In the genomic region with DNA sequence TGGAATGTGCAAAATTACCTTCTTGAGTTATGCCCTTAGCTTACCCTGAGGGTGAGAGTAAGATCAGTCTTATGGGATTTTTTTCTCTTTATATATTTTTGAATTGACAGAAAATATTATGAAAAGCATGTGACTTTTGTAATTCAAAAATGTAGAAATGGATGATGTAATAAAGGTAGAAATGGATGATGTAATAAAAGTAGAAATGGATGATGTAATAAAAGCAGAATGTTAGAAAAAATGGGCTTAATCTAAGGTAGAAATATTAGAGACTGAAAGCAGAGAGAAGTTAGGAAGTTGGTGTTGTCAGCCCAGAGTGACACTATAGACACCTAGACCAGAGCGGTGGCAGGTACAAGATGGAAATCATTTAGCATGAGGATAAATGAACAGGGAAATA, we compare ENCODE assay signal across 33 cellular contexts.
"Had no signal": no experiment of that assay in that cellular context is flagged by ENCODE, and none has a peak within 500 bp of the region (broad histone marks: within the 10 kb centered on the region; RNA-seq: fewer than 3 reads in every experiment).

No MANE protein-coding gene starts in this region.

- H3K4me3 ChIP-seq: adrenal gland, ascending aorta, cardiac muscle cell had no signal

- H3K4me1 ChIP-seq: adrenal gland had no signal

- ATAC-seq: activated CD8-positive, alpha-beta T cell treated with anti-CD3 and anti-CD28 coated beads for 36 hours; activated naive CD4-positive, alpha-beta T cell treated with anti-CD3 and anti-CD28 coated beads, Interleukin-2, amount 50 U/mL, for 72 hours; activated T-cell treated with anti-CD3 and anti-CD28 coated beads, Interleukin-2, amount 50 U/mL, for 4 hours; activated T-cell treated with anti-CD3 and anti-CD28 coated beads, Interleukin-2, amount 50 U/mL, for 72 hours; activated T-helper 17 cell treated with anti-CD3 and anti-CD28 coated beads, Interleukin-2, amount 50 U/mL, for 72 hours had no signal

- H3K27me3 ChIP-seq: adrenal gland, ascending aorta, cardiac muscle cell had no signal

- FAIRE-seq: bronchial epithelial cell, TTC549 had no signal

- H3K27ac ChIP-seq: adrenal gland, ascending aorta, cardiac muscle cell, VCaP had no signal

- H3K9me3 ChIP-seq: adrenal gland, ascending aorta had no signal

- H3K36me3 ChIP-seq: adrenal gland, ascending aorta, cardiac muscle cell had no signal

- DNase-seq: activated B cell treated with CpG ODN at 0.5 μM for 24 hours; activated CD4-positive, alpha-beta memory T cell treated with anti-CD3 and anti-CD28 coated beads for 36 hours; activated CD4-positive, alpha-beta T cell treated with anti-CD3 and anti-CD28 coated beads for 4 hours; activated CD4-positive, alpha-beta T cell treated with anti-CD3 and anti-CD28 coated beads, Interleukin-2, amount 10 ng/mL, durations not matched to agents 24 days and 14 days; activated CD4-positive, alpha-beta T cell treated with anti-CD3 and anti-CD28 coated beads, Interleukin-2, amount 50 U/mL, for 1 hour; activated CD4-positive, alpha-beta T cell treated with anti-CD3 and anti-CD28 coated beads, Interleukin-2, amount 50 U/mL, for 4 hours; activated CD4-positive, CD25-positive, alpha-beta regulatory T cell treated with anti-CD3 and anti-CD28 coated beads, Interleukin-2, amount 50 U/mL, for 72 hours; activated CD8-positive, alpha-beta memory T cell treated with anti-CD3 and anti-CD28 coated beads, Interleukin-2, amount 50 U/mL, for 4 hours; activated CD8-positive, alpha-beta T cell treated with anti-CD3 and anti-CD28 coated beads for 36 hours; activated effector memory CD4-positive, alpha-beta T cell treated with anti-CD3 and anti-CD28 coated beads, Interleukin-2, amount 50 U/mL, for 16 hours; activated gamma-delta T cell treated with Interleukin-2 at 50 U/mL for 16 hours; activated naive CD4-positive, alpha-beta T cell; activated naive CD4-positive, alpha-beta T cell treated with anti-CD3 and anti-CD28 coated beads for 36 hours; activated naive CD4-positive, alpha-beta T cell treated with anti-CD3 and anti-CD28 coated beads, Interleukin-2, amount 50 U/mL, for 16 hours; activated naive CD8-positive, alpha-beta T cell treated with anti-CD3 and anti-CD28 coated beads for 36 hours; activated T-cell treated with anti-CD3 and anti-CD28 coated beads for 4 hours; activated T-cell treated with anti-CD3 and anti-CD28 coated beads, Interleukin-2, amount 50 U/mL, for 1 hour; activated T-cell treated with anti-CD3 and anti-CD28 coated beads, Interleukin-2, amount 50 U/mL, for 4 hours; activated T-cell treated with anti-CD3 and anti-CD28 coated beads, Interleukin-2, amount 50 U/mL, for 72 hours; adrenal gland; amniotic stem cell; caudate nucleus; cerebellar nuclear complex; T-helper 1 cell; T-helper 2 cell; T-helper 9 cell had no signal
